In the genomic region with DNA sequence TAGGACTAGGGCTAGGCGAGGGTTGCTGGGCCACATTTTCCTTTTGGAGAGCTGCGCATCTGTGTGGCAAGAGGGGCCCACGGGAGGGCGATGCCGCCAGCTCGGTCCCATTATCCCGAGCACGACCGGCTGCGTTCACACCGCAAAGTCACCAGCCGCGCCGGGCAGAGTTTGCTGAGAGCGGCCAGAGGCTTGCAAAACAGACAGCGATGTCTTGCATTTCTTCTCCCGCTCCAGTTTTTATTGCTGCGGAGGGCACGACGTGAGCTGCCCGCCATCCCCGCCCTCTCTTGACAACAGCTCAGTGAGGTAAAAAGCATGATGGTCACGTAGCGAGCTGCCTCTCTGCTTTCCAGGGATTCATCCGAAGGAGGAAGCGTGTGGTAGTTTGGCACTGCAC, we compare ENCODE assay signal across 1 cellular context.
A peak's percentile ranks its signal among the peaks of the same experiment; 100 is the strongest.
TF ChIP-seq lines count a peak whose summit lies in the region.

No MANE protein-coding gene starts in this region.

TF ChIP-seq in H1, 55 proteins besides CTCF, POLR2A, EP300 and RAD21:
- no peak for TF ChIP-seq JUN (IDR thresholded peaks at IDR 0.05; ENCODE audit: low read depth, low read length)
- TF ChIP-seq RBBP5 (IDR thresholded peaks at IDR 0.05; ENCODE audit: borderline replicate concordance, low read depth, low read length) = 0 out of 2 replicates have a peak, but pooled peaks have one; percentile 66
- TF ChIP-seq RXRA (IDR thresholded peaks at IDR 0.05; ENCODE audit: insufficient read depth, low read depth, low read length) = no peak
- TF ChIP-seq, protein P1, sequence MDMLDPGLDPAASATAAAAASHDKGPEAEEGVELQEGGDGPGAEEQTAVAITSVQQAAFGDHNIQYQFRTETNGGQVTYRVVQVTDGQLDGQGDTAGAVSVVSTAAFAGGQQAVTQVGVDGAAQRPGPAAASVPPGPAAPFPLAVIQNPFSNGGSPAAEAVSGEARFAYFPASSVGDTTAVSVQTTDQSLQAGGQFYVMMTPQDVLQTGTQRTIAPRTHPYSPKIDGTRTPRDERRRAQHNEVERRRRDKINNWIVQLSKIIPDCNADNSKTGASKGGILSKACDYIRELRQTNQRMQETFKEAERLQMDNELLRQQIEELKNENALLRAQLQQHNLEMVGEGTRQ (IDR thresholded peaks at IDR 0.05; ENCODE audit: low read length) = no peak
- TF ChIP-seq TAF1 (IDR thresholded peaks at IDR 0.05; ENCODE audit: low read depth, low read length) = 0 out of 2 replicates have a peak, but pooled peaks have one; percentile 21
- TF ChIP-seq ASH2L (IDR thresholded peaks at IDR 0.05; ENCODE audit: low read length) = peak; percentile 63
- TF ChIP-seq TEAD4 (IDR thresholded peaks at IDR 0.05; ENCODE audit: low read depth, low read length) = peak; percentile 8; the same call in 1 of the 2 replicates
- TF ChIP-seq CHD2 (IDR thresholded peaks at IDR 0.05; ENCODE audit: low read length) = no peak
